ENCODE assay signal across 25 cellular contexts in genomic region chr4:101071241-101071640, GRCh38.
DNase-seq lines count a peak whose midpoint lies in the region; ATAC-seq and TF ChIP-seq lines count a peak whose summit lies in the region.
"Had no signal": no experiment of that assay in that cellular context is flagged by ENCODE, and none has a peak within 500 bp of the region (broad histone marks: within the 10 kb centered on the region; RNA-seq: fewer than 3 reads in every experiment).

No MANE protein-coding gene starts in this region.

- H3K27ac ChIP-seq in 22Rv1 (peak overlapping the region; percentile 64), caudate nucleus (ENCODE audit: low read depth, low read length) (peak overlapping the region; percentile 30), GM23248 (no peak overlapping the region)
- H3K27ac ChIP-seq: HL-60 had no signal

- no peak for TF ChIP-seq POLR2A in GM18505 (IDR thresholded peaks at IDR 0.05; ENCODE audit: borderline replicate concordance, extremely low read depth, insufficient read depth, insufficient read length)

- in situ Hi-C loops in GM23248 (cut with MboI): no loop called here

- peaks cover 7% of the 10 kb centered on the region; the same call in 1 of the 2 replicates for H3K36me3 ChIP-seq in GM23248 (ENCODE audit: low read depth)

- no peaks in the 10 kb centered on the region for H3K9me3 Mint-ChIP-seq in nephron
- H3K9me3 Mint-ChIP-seq: CD4-positive, alpha-beta memory T cell had no signal

- H3K9me3 ChIP-seq in GM23248 (ENCODE audit: low read depth): no peaks in the 10 kb centered on the region
- H3K9me3 ChIP-seq: Caco-2 had no signal

- H3K4me1 Mint-ChIP-seq in nephron: peaks cover 8% of the 10 kb centered on the region

- peak; percentile 5 for DNase-seq in GM03348 (ENCODE audit: low spot score)
- DNase-seq in caudate nucleus (lab: John Stamatoyannopoulos, UW): no peak
- no peak for DNase-seq in stimulated activated naive CD4-positive, alpha-beta T cell (lab: John Stamatoyannopoulos, UW)
- DNase-seq in GM23248: no peak
- no peak for DNase-seq in stimulated activated CD4-positive, alpha-beta T cell treated with anti-CD3 and anti-CD28 coated beads, Interleukin-4, amount 100 ng/mL, for 24 hours
- DNase-seq: AML-193; C1 segment of cervical spinal cord; Caco-2; CD4-positive, alpha-beta memory T cell; EL; GDM1; NCI-H1092; NCI-H1417 treated with DMSO at 0.1 percent for 48 hours; NCI-H1694 treated with DMSO at 0.1 percent for 48 hours; NCI-H2081; NCI-H2171; NCI-H226; NCI-H510A; NCI-H69; RPMI8226; SHP77 had no signal

- no peak overlapping the region for H3K9ac ChIP-seq in GM23248

- H3F3A ChIP-seq in GM23248 (ENCODE audit: insufficient read depth): no peaks in the 10 kb centered on the region

- H3K4me3 ChIP-seq in GM23248: no peak overlapping the region

- no peak overlapping the region for H3K4me2 ChIP-seq in GM23248 (ENCODE audit: unreplicated experiment)

- ATAC-seq in GM18505 (IDR thresholded peaks at IDR 0.05; ENCODE audit: unreplicated experiment): no peak

- no peak overlapping the region for H2AFZ ChIP-seq in GM23248

- H4K20me1 ChIP-seq in GM23248 (ENCODE audit: insufficient read depth): no peaks in the 10 kb centered on the region

- H3K4me1 ChIP-seq in GM23248 (ENCODE audit: insufficient read depth): peaks cover 9% of the 10 kb centered on the region

- H3K27ac Mint-ChIP-seq in nephron: peak overlapping the region in 2 of 3 experiments; percentile 32 to 64
- H3K27ac Mint-ChIP-seq: CD4-positive, alpha-beta memory T cell had no signal

- no peaks in the 10 kb centered on the region for H3K27me3 ChIP-seq in GM23248 (replicated peaks; ENCODE audit: insufficient read depth)

- peaks cover 21% of the 10 kb centered on the region for H3K36me3 Mint-ChIP-seq in nephron (ENCODE audit: low read depth)

- TF ChIP-seq CTCF in 22Rv1 (IDR thresholded peaks at IDR 0.05): no peak
- TF ChIP-seq CTCF in nephron (IDR thresholded peaks at IDR 0.05; ENCODE audit: unreplicated experiment in 3 of 3): no peak

- H3K27me3 Mint-ChIP-seq in nephron (ENCODE audit: low read depth): no peaks in the 10 kb centered on the region
- H3K27me3 Mint-ChIP-seq: CD4-positive, alpha-beta memory T cell had no signal

- no peaks in the 10 kb centered on the region for H3K9me2 ChIP-seq in GM23248 (ENCODE audit: insufficient read depth)

- H3K79me2 ChIP-seq in GM23248 (ENCODE audit: insufficient read depth): no peaks in the 10 kb centered on the region

- no peak overlapping the region for H3K4me3 Mint-ChIP-seq in nephron
- H3K4me3 Mint-ChIP-seq: CD4-positive, alpha-beta memory T cell had no signal

- 95 to 96% methylated on average over 1 of the region's 1 CpG for WGBS in GM23248 (ENCODE audit: low coverage in 1 of 2, low lambda C conversion rate in 2 of 2, missing lambda C conversion rate in 2 of 2), 2 experiments
